16 cellular contexts compared by ENCODE assay signal in genomic region chr14:56979961-56980360, GRCh38.
DNase-seq lines count a peak whose midpoint lies in the region; ATAC-seq lines count a peak whose summit lies in the region.
"Had no signal": no experiment of that assay in that cellular context is flagged by ENCODE, and none has a peak within 500 bp of the region (broad histone marks: within the 10 kb centered on the region; RNA-seq: fewer than 3 reads in every experiment).

No MANE protein-coding gene starts in this region.

- H3K4me3 ChIP-seq in MG63 = no peak overlapping the region

- no peak overlapping the region for H3K27ac ChIP-seq in substantia nigra (ENCODE audit: low read depth, low read length, poor library complexity, severe bottlenecking)

- no peaks in the 10 kb centered on the region for H3K36me3 ChIP-seq in MG63

- DNase-seq in SIG-M5 treated with dmso at 0.1 percent for 504 hours (lab: John Stamatoyannopoulos, UW; ENCODE audit: unreplicated experiment) (peak; percentile 79), SIG-M5 (lab: John Stamatoyannopoulos, UW) (no peak), NCI-H82 (lab: John Stamatoyannopoulos, UW) (peak; percentile 81), SKM-1 treated with dmso at 0.1 percent for 144 hours (lab: John Stamatoyannopoulos, UW; ENCODE audit: unreplicated experiment) (peak; percentile 62), MG63 (no peak), LoVo (ENCODE audit: low spot score) (no peak), substantia nigra (lab: John Stamatoyannopoulos, UW) (no peak)
- DNase-seq: COR-L47, DND-41, HFFc6, KBM-7, NCI-H1436, NCI-H2081, NCI-H345, NCI-H748 treated with DMSO at 0.1 percent for 48 hours had no signal

- H3K9me3 ChIP-seq in MG63 = no peaks in the 10 kb centered on the region

- no peak for ATAC-seq in GM21447 (IDR thresholded peaks at IDR 0.05; ENCODE audit: unreplicated experiment)

- no peaks in the 10 kb centered on the region for H3K27me3 ChIP-seq in MG63

Comparison
In these comparisons a context has a peak if more than half of its experiments do, and no peak if none do; other contexts are left out.
1. DNase-seq: peak in SIG-M5 treated with dmso at 0.1 percent for 504 hours (single experiment), NCI-H82 (single experiment) and SKM-1 treated with dmso at 0.1 percent for 144 hours (single experiment); none in SIG-M5 (single experiment), MG63 (single experiment), LoVo (single experiment) and substantia nigra (0 of 49).